16 cellular contexts compared by ENCODE assay signal in the genomic region with DNA sequence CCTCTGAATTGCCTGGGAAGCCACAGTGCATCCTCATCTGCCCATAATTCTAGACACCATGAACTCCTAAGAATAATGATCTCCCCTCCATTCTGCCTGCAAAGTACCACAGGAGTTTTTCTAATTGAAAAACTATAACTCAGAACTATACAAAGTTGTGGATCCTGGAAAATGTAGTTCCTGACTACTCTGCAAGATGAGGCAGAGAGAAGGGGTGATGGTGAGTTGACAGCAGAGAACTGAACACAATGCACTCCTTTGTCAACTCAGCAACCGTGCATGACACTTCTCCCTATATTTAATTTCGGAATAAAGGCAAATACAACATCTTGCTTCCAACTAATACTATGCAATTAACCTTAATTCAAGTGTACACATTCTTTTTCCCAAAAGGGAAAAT.
DNase-seq lines count a peak whose midpoint lies in the region; ATAC-seq and TF ChIP-seq lines count a peak whose summit lies in the region.
"Had no signal": no experiment of that assay in that cellular context is flagged by ENCODE, and none has a peak within 500 bp of the region (broad histone marks: within the 10 kb centered on the region; RNA-seq: fewer than 3 reads in every experiment).

No MANE protein-coding gene starts in this region.

- TF ChIP-seq CTCF in upper lobe of right lung (IDR thresholded peaks at IDR 0.05) = no peak
- no peak for TF ChIP-seq CTCF in colonic mucosa (IDR thresholded peaks at IDR 0.05)

- intact Hi-C loops in upper lobe of right lung (cut with DNase I) (no loop called here), colonic mucosa (cut with DNase I) (no loop called here)

- H3K4me3 ChIP-seq in upper lobe of right lung (no peak overlapping the region), colonic mucosa (no peak overlapping the region)
- H3K4me3 ChIP-seq: BLaER1, GM23338 had no signal

- no peaks in the 10 kb centered on the region for H3K36me3 ChIP-seq in upper lobe of right lung
- H3K36me3 ChIP-seq in colonic mucosa = no peaks in the 10 kb centered on the region
- H3K36me3 ChIP-seq: BLaER1 had no signal

- ATAC-seq in upper lobe of right lung = no peak
- ATAC-seq: GM23338 had no signal

- H3K27me3 ChIP-seq in upper lobe of right lung (no peaks in the 10 kb centered on the region), colonic mucosa (no peaks in the 10 kb centered on the region)
- H3K27me3 ChIP-seq: BLaER1 had no signal

- no peak overlapping the region for H3K9ac ChIP-seq in colonic mucosa (ENCODE audit: low read depth in 2 of 2, low read length in 2 of 2)
- H3K9ac ChIP-seq: BLaER1 had no signal

- H3K9me3 ChIP-seq in upper lobe of right lung = no peaks in the 10 kb centered on the region
- H3K9me3 ChIP-seq in colonic mucosa = no peaks in the 10 kb centered on the region
- H3K9me3 ChIP-seq: BLaER1 had no signal

- H3K4me1 ChIP-seq in upper lobe of right lung (no peaks in the 10 kb centered on the region), colonic mucosa (no peaks in the 10 kb centered on the region)
- H3K4me1 ChIP-seq: BLaER1 had no signal

- H3K27ac ChIP-seq in cingulate gyrus (ENCODE audit: low read depth, low read length) (peak overlapping the region; percentile 78), upper lobe of right lung (no peak overlapping the region), colonic mucosa (no peak overlapping the region)
- H3K27ac ChIP-seq: 22Rv1, BLaER1 had no signal

- DNase-seq in Ammon's horn (ENCODE audit: low spot score) = peak; percentile 59
- peak; percentile 34 for DNase-seq in inferior parietal cortex (ENCODE audit: extremely low spot score)
- peak; percentile 23 for DNase-seq in putamen (ENCODE audit: low spot score)
- DNase-seq in upper lobe of right lung = no peak
- DNase-seq in stimulated activated CD4-positive, alpha-beta T cell treated with anti-CD3 and anti-CD28 coated beads, Interleukin-4, amount 100 ng/mL, for 24 hours = no peak
- DNase-seq in NCI-H774 (lab: John Stamatoyannopoulos, UW) = no peak
- DNase-seq in colonic mucosa = no peak
- DNase-seq: CD4-positive, CD25-positive, alpha-beta regulatory T cell; DMS153; DMS79 treated with DMSO at 0.1 percent for 48 hours; EL; H7 had no signal

Comparison
In these comparisons a context has a peak if more than half of its experiments do, and no peak if none do; other contexts are left out.
1. DNase-seq: peak in Ammon's horn (single experiment), inferior parietal cortex (single experiment) and putamen (single experiment); none in upper lobe of right lung (single experiment), stimulated activated CD4-positive, alpha-beta T cell treated with anti-CD3 and anti-CD28 coated beads, Interleukin-4, amount 100 ng/mL, for 24 hours (single experiment), NCI-H774 (single experiment) and colonic mucosa (single experiment).